Comparison of ENCODE assay signal across 21 cellular contexts in genomic region chr2:64177315-64177714, GRCh38. TPM values are rescaled to one million over a fixed set of nuclear protein-coding genes. Genes with fewer than 3 reads are reported as not detected.
DNase-seq lines count a peak whose midpoint lies in the region; ATAC-seq and TF ChIP-seq lines count a peak whose summit lies in the region.
"Had no signal": no experiment of that assay in that cellular context is flagged by ENCODE, and none has a peak within 500 bp of the region (broad histone marks: within the 10 kb centered on the region; RNA-seq: fewer than 3 reads in every experiment).

No MANE protein-coding gene starts in this region.

- H3K4me1 ChIP-seq in fibroblast of lung (ENCODE audit: control insufficient read depth, extremely low read depth, insufficient read depth, low read length), result no peaks in the 10 kb centered on the region
- H3K4me1 ChIP-seq: neural progenitor cell had no signal

- H3K36me3 Mint-ChIP-seq in memory B cell, result no peaks in the 10 kb centered on the region
- H3K36me3 Mint-ChIP-seq: immature natural killer cell, neural progenitor cell had no signal

- H3K9me3 ChIP-seq in fibroblast of lung (ENCODE audit: control insufficient read depth, insufficient read depth, low read depth, low read length), result no peaks in the 10 kb centered on the region
- H3K9me3 ChIP-seq: transverse colon had no signal

- no peaks in the 10 kb centered on the region for H3K9me3 Mint-ChIP-seq in memory B cell
- H3K9me3 Mint-ChIP-seq: CD4-positive, alpha-beta T cell; immature natural killer cell; neural progenitor cell had no signal

- H3K4me2 ChIP-seq in fibroblast of lung (ENCODE audit: extremely low read depth, insufficient read depth, low read length), result no peak overlapping the region
- H3K4me2 ChIP-seq: neural progenitor cell had no signal

- no peaks in the 10 kb centered on the region for H3K27me3 Mint-ChIP-seq in memory B cell
- H3K27me3 Mint-ChIP-seq: CD4-positive, alpha-beta T cell had no signal

- peaks cover 19% of the 10 kb centered on the region for H3K4me1 Mint-ChIP-seq in memory B cell
- H3K4me1 Mint-ChIP-seq: immature natural killer cell had no signal

- H3K36me3 ChIP-seq in fibroblast of lung (ENCODE audit: control insufficient read depth, insufficient read depth, low read length), result no peaks in the 10 kb centered on the region
- H3K36me3 ChIP-seq: neural progenitor cell, transverse colon had no signal

- H4K20me1 ChIP-seq in fibroblast of lung (ENCODE audit: control insufficient read depth, extremely low read depth, insufficient read depth, low read length), result no peaks in the 10 kb centered on the region

- no peak overlapping the region for H3K27ac ChIP-seq in fibroblast of lung (ENCODE audit: insufficient read depth, low read length)
- no peak overlapping the region for H3K27ac ChIP-seq in substantia nigra (ENCODE audit: low read depth, low read length, poor library complexity, severe bottlenecking)
- H3K27ac ChIP-seq: neural progenitor cell had no signal

- H3K79me2 ChIP-seq in fibroblast of lung (ENCODE audit: control insufficient read depth, insufficient read depth, low read length), result no peaks in the 10 kb centered on the region

- no peak overlapping the region for H3K9ac ChIP-seq in fibroblast of lung (ENCODE audit: insufficient read depth, low read length)
- H3K9ac ChIP-seq: neural progenitor cell had no signal

- no peaks in the 10 kb centered on the region for H3K27me3 ChIP-seq in fibroblast of lung (ENCODE audit: control insufficient read depth, insufficient read depth, low read length)
- H3K27me3 ChIP-seq: neural progenitor cell, transverse colon had no signal

- no peak overlapping the region for H3K4me3 ChIP-seq in fibroblast of lung (replicated peaks in 1 of 4; ENCODE audit: control extremely low read depth in 1 of 4, insufficient read depth in 1 of 4, low read depth in 3 of 4, low read length in 4 of 4)
- H3K4me3 ChIP-seq: neural progenitor cell, transverse colon had no signal

- no peak overlapping the region for H3K4me3 Mint-ChIP-seq in memory B cell
- H3K4me3 Mint-ChIP-seq: CD4-positive, alpha-beta T cell; immature natural killer cell; neural progenitor cell had no signal

- no peak overlapping the region for H2AFZ ChIP-seq in fibroblast of lung (ENCODE audit: low read length)
- H2AFZ ChIP-seq: neural progenitor cell had no signal

- peak overlapping the region; percentile 15 for H3K27ac Mint-ChIP-seq in memory B cell
- H3K27ac Mint-ChIP-seq: CD4-positive, alpha-beta T cell; immature natural killer cell; neural progenitor cell had no signal

- DNase-seq in AG09319 (ENCODE audit: extremely low read depth, low read depth) (peak; percentile 18), RPMI7951 (ENCODE audit: low read depth) (peak; percentile 11), fibroblast of lung (ENCODE audit: low read depth in 2 of 2) (peak; percentile 11 to 57), memory B cell (ENCODE audit: low spot score in 2 of 2) (no peak), substantia nigra (lab: John Stamatoyannopoulos, UW) (no peak)
- DNase-seq: ACHN; activated CD4-positive, alpha-beta T cell treated with anti-CD3 and anti-CD28 coated beads, Interleukin-2, amount 50 U/mL, for 1 hour; activated gamma-delta T cell treated with Interleukin-2 at 50 U/mL for 16 hours; anterior cingulate cortex; CD4-positive, alpha-beta T cell; immature natural killer cell; KBM-7; NCI-H1930; NCI-H446; RPMI8226; stimulated activated naive CD4-positive, alpha-beta T cell; transverse colon had no signal

- no peak for TF ChIP-seq CTCF in AG09319 (IDR thresholded peaks at IDR 0.05; ENCODE audit: low read depth, low read length)
- no peak for TF ChIP-seq CTCF in fibroblast of lung (conservative IDR thresholded peaks at IDR 0.05 in 1 of 2, IDR thresholded peaks at IDR 0.05 in 1 of 2; ENCODE audit: low read depth in 1 of 2, low read length in 2 of 2)

- ATAC-seq in memory B cell (ENCODE audit: low read depth), result no peak
- ATAC-seq in HG03159 (IDR thresholded peaks at IDR 0.05; ENCODE audit: unreplicated experiment), result no peak
- no peak for ATAC-seq in HG03457 (IDR thresholded peaks at IDR 0.05; ENCODE audit: unreplicated experiment)
- ATAC-seq in HG03439 (IDR thresholded peaks at IDR 0.05; ENCODE audit: unreplicated experiment), result no peak

RNA-seq across cellular contexts. Expression of gene PELI1, which starts 33.1 kb away (rescaled TPM):
- 4.6 and 6.2 TPM in 2 replicates for total RNA-seq in RPMI7951 (2014; rRNA removed; shearing (Covaris generic))
- 5.9 and 7.4 TPM in 2 replicates for total RNA-seq in fibroblast of lung
- polyA plus RNA-seq in fibroblast of lung, result 3.6 and 7.7 TPM in 2 replicates
- 1.8 and 3.5 TPM in 2 replicates for polyA plus RNA-seq in fibroblast of lung (2012)
- 0.67 and 1.6 TPM in 2 replicates for polyA minus RNA-seq in fibroblast of lung (ENCODE audit: low replicate concordance)

Comparison
In these comparisons a context has a peak if more than half of its experiments do, and no peak if none do; other contexts are left out.
1. DNase-seq: peak in AG09319 (single experiment), RPMI7951 (single experiment) and fibroblast of lung (2 of 2); none in memory B cell (0 of 2) and substantia nigra (0 of 49).